1 cellular context compared by ENCODE assay signal in the genomic region with DNA sequence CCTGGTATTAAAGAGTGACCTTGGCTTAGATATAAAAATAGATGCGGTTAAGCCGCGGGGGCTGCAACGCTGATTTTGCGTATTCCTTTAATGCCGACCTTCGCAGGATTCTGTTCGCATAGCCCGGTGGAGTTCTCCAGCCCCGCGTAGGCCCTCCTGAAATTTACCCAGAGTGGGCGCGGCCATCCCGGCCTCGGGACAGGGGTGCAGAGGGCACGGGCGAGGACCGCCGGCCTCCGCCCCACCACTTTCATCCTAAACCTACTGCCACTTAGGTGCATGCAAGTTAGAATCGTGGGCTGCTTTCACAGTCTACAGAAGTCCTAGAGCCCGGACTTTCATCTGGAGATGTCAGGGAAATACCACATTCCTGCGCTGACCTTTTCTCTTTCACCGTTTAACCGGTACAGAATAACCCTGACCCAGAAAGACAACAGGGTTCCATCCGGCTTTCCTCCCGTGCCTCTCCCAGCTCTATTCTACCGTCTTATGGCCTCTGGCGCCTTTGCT.
TF ChIP-seq lines count a peak whose summit lies in the region.

No MANE protein-coding gene starts in this region.

TF ChIP-seq in HepG2, 621 proteins besides CTCF, POLR2A, EP300 and RAD21 (continued from another document and continues in another):
- TF ChIP-seq, protein P1, sequence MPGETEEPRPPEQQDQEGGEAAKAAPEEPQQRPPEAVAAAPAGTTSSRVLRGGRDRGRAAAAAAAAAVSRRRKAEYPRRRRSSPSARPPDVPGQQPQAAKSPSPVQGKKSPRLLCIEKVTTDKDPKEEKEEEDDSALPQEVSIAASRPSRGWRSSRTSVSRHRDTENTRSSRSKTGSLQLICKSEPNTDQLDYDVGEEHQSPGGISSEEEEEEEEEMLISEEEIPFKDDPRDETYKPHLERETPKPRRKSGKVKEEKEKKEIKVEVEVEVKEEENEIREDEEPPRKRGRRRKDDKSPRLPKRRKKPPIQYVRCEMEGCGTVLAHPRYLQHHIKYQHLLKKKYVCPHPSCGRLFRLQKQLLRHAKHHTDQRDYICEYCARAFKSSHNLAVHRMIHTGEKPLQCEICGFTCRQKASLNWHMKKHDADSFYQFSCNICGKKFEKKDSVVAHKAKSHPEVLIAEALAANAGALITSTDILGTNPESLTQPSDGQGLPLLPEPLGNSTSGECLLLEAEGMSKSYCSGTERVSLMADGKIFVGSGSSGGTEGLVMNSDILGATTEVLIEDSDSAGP (CRISPR knock-in tag; IDR thresholded peaks at IDR 0.05; ENCODE audit: borderline replicate concordance): peak; percentile 70; the same call in 1 of the 2 replicates
- TF ChIP-seq ELF4 (CRISPR knock-in tag; IDR thresholded peaks at IDR 0.05; ENCODE audit: borderline replicate concordance) (no peak), ARID2 (CRISPR knock-in tag; IDR thresholded peaks at IDR 0.05; ENCODE audit: borderline replicate concordance) (no peak), KAT8 (CRISPR knock-in tag; IDR thresholded peaks at IDR 0.05) (peak; percentile 30; the same call in 1 of the 2 replicates), ZSCAN22 (CRISPR knock-in tag; IDR thresholded peaks at IDR 0.05) (no peak), ZNF619 (CRISPR knock-in tag; IDR thresholded peaks at IDR 0.05) (no peak), SYNCRIP (IDR thresholded peaks at IDR 0.05; ENCODE audit: insufficient read depth, low read depth, low read length) (no peak), IKZF4 (CRISPR knock-in tag; IDR thresholded peaks at IDR 0.05; ENCODE audit: borderline replicate concordance, low read depth, not compliant biosample characterization) (no peak), KLF9 (CRISPR knock-in tag; IDR thresholded peaks at IDR 0.05; ENCODE audit: low read depth) (no peak), KDM5A (IDR thresholded peaks at IDR 0.05; ENCODE audit: borderline replicate concordance, low read length) (peak; percentile 20; the same call in 1 of the 2 replicates), ZNF839 (CRISPR knock-in tag; IDR thresholded peaks at IDR 0.05; ENCODE audit: borderline replicate concordance) (0 out of 2 replicates have a peak, but pooled peaks have one; percentile 53), PTBP1 (IDR thresholded peaks at IDR 0.05; ENCODE audit: low read depth, low read length, poor library complexity, severe bottlenecking) (no peak), STAT5B (CRISPR knock-in tag; IDR thresholded peaks at IDR 0.05) (no peak), TAF1 (CRISPR knock-in tag; IDR thresholded peaks at IDR 0.05) (peak; percentile 66), KDM2A (CRISPR knock-in tag; IDR thresholded peaks at IDR 0.05; ENCODE audit: borderline replicate concordance, low read depth) (peak; percentile 51), ZNF780A (CRISPR knock-in tag; IDR thresholded peaks at IDR 0.05) (peak; percentile 61; the same call in 1 of the 2 replicates), KLF12 (CRISPR knock-in tag; IDR thresholded peaks at IDR 0.05; ENCODE audit: borderline replicate concordance) (0 out of 2 replicates have a peak, but pooled peaks have one; percentile 46), ZNF205 (CRISPR knock-in tag; IDR thresholded peaks at IDR 0.05) (peak; percentile 55; the same call in 1 of the 2 replicates), JDP2 (CRISPR knock-in tag; IDR thresholded peaks at IDR 0.05; ENCODE audit: borderline replicate concordance) (no peak), ZNF709 (CRISPR knock-in tag; IDR thresholded peaks at IDR 0.05) (peak; percentile 57; the same call in 1 of the 2 replicates), PAWR (CRISPR knock-in tag; IDR thresholded peaks at IDR 0.05; ENCODE audit: borderline replicate concordance) (no peak), ZNF737 (CRISPR knock-in tag; IDR thresholded peaks at IDR 0.05; ENCODE audit: borderline replicate concordance) (no peak), CENPT (CRISPR knock-in tag; IDR thresholded peaks at IDR 0.05; ENCODE audit: low read depth) (no peak), ZNF3 (CRISPR knock-in tag; IDR thresholded peaks at IDR 0.05) (no peak), NBN (conservative IDR thresholded peaks at IDR 0.05) (no peak)
- TF ChIP-seq, protein P2, sequence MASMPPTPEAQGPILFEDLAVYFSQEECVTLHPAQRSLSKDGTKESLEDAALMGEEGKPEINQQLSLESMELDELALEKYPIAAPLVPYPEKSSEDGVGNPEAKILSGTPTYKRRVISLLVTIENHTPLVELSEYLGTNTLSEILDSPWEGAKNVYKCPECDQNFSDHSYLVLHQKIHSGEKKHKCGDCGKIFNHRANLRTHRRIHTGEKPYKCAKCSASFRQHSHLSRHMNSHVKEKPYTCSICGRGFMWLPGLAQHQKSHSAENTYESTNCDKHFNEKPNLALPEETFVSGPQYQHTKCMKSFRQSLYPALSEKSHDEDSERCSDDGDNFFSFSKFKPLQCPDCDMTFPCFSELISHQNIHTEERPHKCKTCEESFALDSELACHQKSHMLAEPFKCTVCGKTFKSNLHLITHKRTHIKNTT (CRISPR knock-in tag; IDR thresholded peaks at IDR 0.05): no peak
- TF ChIP-seq, protein P3, sequence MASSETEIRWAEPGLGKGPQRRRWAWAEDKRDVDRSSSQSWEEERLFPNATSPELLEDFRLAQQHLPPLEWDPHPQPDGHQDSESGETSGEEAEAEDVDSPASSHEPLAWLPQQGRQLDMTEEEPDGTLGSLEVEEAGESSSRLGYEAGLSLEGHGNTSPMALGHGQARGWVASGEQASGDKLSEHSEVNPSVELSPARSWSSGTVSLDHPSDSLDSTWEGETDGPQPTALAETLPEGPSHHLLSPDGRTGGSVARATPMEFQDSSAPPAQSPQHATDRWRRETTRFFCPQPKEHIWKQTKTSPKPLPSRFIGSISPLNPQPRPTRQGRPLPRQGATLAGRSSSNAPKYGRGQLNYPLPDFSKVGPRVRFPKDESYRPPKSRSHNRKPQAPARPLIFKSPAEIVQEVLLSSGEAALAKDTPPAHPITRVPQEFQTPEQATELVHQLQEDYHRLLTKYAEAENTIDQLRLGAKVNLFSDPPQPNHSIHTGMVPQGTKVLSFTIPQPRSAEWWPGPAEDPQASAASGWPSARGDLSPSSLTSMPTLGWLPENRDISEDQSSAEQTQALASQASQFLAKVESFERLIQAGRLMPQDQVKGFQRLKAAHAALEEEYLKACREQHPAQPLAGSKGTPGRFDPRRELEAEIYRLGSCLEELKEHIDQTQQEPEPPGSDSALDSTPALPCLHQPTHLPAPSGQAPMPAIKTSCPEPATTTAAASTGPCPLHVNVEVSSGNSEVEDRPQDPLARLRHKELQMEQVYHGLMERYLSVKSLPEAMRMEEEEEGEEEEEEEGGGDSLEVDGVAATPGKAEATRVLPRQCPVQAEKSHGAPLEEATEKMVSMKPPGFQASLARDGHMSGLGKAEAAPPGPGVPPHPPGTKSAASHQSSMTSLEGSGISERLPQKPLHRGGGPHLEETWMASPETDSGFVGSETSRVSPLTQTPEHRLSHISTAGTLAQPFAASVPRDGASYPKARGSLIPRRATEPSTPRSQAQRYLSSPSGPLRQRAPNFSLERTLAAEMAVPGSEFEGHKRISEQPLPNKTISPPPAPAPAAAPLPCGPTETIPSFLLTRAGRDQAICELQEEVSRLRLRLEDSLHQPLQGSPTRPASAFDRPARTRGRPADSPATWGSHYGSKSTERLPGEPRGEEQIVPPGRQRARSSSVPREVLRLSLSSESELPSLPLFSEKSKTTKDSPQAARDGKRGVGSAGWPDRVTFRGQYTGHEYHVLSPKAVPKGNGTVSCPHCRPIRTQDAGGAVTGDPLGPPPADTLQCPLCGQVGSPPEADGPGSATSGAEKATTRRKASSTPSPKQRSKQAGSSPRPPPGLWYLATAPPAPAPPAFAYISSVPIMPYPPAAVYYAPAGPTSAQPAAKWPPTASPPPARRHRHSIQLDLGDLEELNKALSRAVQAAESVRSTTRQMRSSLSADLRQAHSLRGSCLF (CRISPR knock-in tag; IDR thresholded peaks at IDR 0.05; ENCODE audit: borderline replicate concordance): no peak
- TF ChIP-seq, protein P4, sequence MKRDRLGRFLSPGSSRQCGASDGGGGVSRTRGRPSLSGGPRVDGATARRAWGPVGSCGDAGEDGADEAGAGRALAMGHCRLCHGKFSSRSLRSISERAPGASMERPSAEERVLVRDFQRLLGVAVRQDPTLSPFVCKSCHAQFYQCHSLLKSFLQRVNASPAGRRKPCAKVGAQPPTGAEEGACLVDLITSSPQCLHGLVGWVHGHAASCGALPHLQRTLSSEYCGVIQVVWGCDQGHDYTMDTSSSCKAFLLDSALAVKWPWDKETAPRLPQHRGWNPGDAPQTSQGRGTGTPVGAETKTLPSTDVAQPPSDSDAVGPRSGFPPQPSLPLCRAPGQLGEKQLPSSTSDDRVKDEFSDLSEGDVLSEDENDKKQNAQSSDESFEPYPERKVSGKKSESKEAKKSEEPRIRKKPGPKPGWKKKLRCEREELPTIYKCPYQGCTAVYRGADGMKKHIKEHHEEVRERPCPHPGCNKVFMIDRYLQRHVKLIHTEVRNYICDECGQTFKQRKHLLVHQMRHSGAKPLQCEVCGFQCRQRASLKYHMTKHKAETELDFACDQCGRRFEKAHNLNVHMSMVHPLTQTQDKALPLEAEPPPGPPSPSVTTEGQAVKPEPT (CRISPR knock-in tag; IDR thresholded peaks at IDR 0.05; ENCODE audit: low read depth): no peak
- TF ChIP-seq, protein P5, sequence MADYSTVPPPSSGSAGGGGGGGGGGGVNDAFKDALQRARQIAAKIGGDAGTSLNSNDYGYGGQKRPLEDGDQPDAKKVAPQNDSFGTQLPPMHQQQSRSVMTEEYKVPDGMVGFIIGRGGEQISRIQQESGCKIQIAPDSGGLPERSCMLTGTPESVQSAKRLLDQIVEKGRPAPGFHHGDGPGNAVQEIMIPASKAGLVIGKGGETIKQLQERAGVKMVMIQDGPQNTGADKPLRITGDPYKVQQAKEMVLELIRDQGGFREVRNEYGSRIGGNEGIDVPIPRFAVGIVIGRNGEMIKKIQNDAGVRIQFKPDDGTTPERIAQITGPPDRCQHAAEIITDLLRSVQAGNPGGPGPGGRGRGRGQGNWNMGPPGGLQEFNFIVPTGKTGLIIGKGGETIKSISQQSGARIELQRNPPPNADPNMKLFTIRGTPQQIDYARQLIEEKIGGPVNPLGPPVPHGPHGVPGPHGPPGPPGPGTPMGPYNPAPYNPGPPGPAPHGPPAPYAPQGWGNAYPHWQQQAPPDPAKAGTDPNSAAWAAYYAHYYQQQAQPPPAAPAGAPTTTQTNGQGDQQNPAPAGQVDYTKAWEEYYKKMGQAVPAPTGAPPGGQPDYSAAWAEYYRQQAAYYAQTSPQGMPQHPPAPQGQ (CRISPR knock-in tag; IDR thresholded peaks at IDR 0.05; ENCODE audit: borderline replicate concordance): no peak
- TF ChIP-seq, protein P6, sequence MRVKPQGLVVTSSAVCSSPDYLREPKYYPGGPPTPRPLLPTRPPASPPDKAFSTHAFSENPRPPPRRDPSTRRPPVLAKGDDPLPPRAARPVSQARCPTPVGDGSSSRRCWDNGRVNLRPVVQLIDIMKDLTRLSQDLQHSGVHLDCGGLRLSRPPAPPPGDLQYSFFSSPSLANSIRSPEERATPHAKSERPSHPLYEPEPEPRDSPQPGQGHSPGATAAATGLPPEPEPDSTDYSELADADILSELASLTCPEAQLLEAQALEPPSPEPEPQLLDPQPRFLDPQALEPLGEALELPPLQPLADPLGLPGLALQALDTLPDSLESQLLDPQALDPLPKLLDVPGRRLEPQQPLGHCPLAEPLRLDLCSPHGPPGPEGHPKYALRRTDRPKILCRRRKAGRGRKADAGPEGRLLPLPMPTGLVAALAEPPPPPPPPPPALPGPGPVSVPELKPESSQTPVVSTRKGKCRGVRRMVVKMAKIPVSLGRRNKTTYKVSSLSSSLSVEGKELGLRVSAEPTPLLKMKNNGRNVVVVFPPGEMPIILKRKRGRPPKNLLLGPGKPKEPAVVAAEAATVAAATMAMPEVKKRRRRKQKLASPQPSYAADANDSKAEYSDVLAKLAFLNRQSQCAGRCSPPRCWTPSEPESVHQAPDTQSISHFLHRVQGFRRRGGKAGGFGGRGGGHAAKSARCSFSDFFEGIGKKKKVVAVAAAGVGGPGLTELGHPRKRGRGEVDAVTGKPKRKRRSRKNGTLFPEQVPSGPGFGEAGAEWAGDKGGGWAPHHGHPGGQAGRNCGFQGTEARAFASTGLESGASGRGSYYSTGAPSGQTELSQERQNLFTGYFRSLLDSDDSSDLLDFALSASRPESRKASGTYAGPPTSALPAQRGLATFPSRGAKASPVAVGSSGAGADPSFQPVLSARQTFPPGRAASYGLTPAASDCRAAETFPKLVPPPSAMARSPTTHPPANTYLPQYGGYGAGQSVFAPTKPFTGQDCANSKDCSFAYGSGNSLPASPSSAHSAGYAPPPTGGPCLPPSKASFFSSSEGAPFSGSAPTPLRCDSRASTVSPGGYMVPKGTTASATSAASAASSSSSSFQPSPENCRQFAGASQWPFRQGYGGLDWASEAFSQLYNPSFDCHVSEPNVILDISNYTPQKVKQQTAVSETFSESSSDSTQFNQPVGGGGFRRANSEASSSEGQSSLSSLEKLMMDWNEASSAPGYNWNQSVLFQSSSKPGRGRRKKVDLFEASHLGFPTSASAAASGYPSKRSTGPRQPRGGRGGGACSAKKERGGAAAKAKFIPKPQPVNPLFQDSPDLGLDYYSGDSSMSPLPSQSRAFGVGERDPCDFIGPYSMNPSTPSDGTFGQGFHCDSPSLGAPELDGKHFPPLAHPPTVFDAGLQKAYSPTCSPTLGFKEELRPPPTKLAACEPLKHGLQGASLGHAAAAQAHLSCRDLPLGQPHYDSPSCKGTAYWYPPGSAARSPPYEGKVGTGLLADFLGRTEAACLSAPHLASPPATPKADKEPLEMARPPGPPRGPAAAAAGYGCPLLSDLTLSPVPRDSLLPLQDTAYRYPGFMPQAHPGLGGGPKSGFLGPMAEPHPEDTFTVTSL (CRISPR knock-in tag; IDR thresholded peaks at IDR 0.05; ENCODE audit: borderline replicate concordance): no peak
- TF ChIP-seq, protein P7, sequence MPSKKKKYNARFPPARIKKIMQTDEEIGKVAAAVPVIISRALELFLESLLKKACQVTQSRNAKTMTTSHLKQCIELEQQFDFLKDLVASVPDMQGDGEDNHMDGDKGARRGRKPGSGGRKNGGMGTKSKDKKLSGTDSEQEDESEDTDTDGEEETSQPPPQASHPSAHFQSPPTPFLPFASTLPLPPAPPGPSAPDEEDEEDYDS (CRISPR knock-in tag; IDR thresholded peaks at IDR 0.05): peak; percentile 72
- TF ChIP-seq, protein P8, sequence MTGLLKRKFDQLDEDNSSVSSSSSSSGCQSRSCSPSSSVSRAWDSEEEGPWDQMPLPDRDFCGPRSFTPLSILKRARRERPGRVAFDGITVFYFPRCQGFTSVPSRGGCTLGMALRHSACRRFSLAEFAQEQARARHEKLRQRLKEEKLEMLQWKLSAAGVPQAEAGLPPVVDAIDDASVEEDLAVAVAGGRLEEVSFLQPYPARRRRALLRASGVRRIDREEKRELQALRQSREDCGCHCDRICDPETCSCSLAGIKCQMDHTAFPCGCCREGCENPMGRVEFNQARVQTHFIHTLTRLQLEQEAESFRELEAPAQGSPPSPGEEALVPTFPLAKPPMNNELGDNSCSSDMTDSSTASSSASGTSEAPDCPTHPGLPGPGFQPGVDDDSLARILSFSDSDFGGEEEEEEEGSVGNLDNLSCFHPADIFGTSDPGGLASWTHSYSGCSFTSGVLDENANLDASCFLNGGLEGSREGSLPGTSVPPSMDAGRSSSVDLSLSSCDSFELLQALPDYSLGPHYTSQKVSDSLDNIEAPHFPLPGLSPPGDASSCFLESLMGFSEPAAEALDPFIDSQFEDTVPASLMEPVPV (CRISPR knock-in tag; IDR thresholded peaks at IDR 0.05): no peak; the same call in 1 of the 2 replicates
- TF ChIP-seq, protein P9, sequence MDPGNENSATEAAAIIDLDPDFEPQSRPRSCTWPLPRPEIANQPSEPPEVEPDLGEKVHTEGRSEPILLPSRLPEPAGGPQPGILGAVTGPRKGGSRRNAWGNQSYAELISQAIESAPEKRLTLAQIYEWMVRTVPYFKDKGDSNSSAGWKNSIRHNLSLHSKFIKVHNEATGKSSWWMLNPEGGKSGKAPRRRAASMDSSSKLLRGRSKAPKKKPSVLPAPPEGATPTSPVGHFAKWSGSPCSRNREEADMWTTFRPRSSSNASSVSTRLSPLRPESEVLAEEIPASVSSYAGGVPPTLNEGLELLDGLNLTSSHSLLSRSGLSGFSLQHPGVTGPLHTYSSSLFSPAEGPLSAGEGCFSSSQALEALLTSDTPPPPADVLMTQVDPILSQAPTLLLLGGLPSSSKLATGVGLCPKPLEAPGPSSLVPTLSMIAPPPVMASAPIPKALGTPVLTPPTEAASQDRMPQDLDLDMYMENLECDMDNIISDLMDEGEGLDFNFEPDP (CRISPR knock-in tag; conservative IDR thresholded peaks at IDR 0.05): no peak
